ENCODE assay signal across 19 cellular contexts in genomic region chr10:4834896-4835405, GRCh38. TPM values are rescaled to one million over a fixed set of nuclear protein-coding genes. Genes with fewer than 3 reads are reported as not detected.
"Had no signal": no experiment of that assay in that cellular context is flagged by ENCODE, and none has a peak within 500 bp of the region (broad histone marks: within the 10 kb centered on the region; RNA-seq: fewer than 3 reads in every experiment).

No MANE protein-coding gene starts in this region.

- H3K9me3 Mint-ChIP-seq: activated T-helper 2 cell treated with anti-CD3 and anti-CD28 coated beads, Interferon-gamma antibody, Interleukin-2, Interleukin-4, amounts not matched to agents 10 μg/mL and 5 μg/mL and 100 μg/mL, durations not matched to agents 14 hours and 24 hours and 36 hours; naive B cell; stimulated activated memory B cell treated with anti-CD40 and anti-IgM and Interleukin-4, amounts not matched to agents 10 μg/mL and 1 μg/mL and 100 μg/mL, for 72 hours; type B pancreatic cell had no signal

- DNase-seq: activated CD4-positive, CD25-positive, alpha-beta regulatory T cell; activated CD8-positive, alpha-beta memory T cell treated with anti-CD3 and anti-CD28 coated beads, Interleukin-2, amount 10 ng/mL, durations not matched to agents 7 days and 5 days; cerebellar nuclear complex; cortex of kidney; heart left ventricle; mesenchymal stem cell; mucosa of descending colon; naive B cell; right lobe of liver; SJCRH30; small intestine; stimulated activated CD4-positive, alpha-beta T cell treated with anti-CD3 and anti-CD28 coated beads, Interleukin-4, amount 100 ng/mL, for 24 hours; testis had no signal

- ATAC-seq: esophagus mucosa; gastroesophageal sphincter; mucosa of descending colon; right lobe of liver; stimulated activated memory B cell treated with anti-CD40 and anti-IgM and Interleukin-4, amounts not matched to agents 10 μg/mL and 1 μg/mL and 100 μg/mL, for 72 hours had no signal

- H3K27ac Mint-ChIP-seq: naive B cell; stimulated activated memory B cell treated with anti-CD40 and anti-IgM and Interleukin-4, amounts not matched to agents 10 μg/mL and 1 μg/mL and 100 μg/mL, for 72 hours; type B pancreatic cell had no signal

- H3K36me3 Mint-ChIP-seq: activated CD8-positive, alpha-beta memory T cell treated with anti-CD3 and anti-CD28 coated beads, Interleukin-2, amount 10 ng/mL, durations not matched to agents 7 days and 5 days; naive B cell; stimulated activated memory B cell treated with anti-CD40 and anti-IgM and Interleukin-4, amounts not matched to agents 10 μg/mL and 1 μg/mL and 100 μg/mL, for 72 hours had no signal

- H3K27me3 ChIP-seq: ascending aorta, gastroesophageal sphincter, heart left ventricle, right lobe of liver, SJCRH30, testis had no signal

- H3K4me1 Mint-ChIP-seq: stimulated activated memory B cell treated with anti-CD40 and anti-IgM and Interleukin-4, amounts not matched to agents 10 μg/mL and 1 μg/mL and 100 μg/mL, for 72 hours had no signal

- H3K4me3 ChIP-seq: ascending aorta, gastroesophageal sphincter, heart left ventricle, mucosa of descending colon, right lobe of liver, SJCRH30, testis had no signal

- FAIRE-seq: small intestine had no signal

- H3K36me3 ChIP-seq: right lobe of liver, SJCRH30 had no signal

- H3K4me3 Mint-ChIP-seq: activated CD8-positive, alpha-beta memory T cell treated with anti-CD3 and anti-CD28 coated beads, Interleukin-2, amount 10 ng/mL, durations not matched to agents 7 days and 5 days; naive B cell; stimulated activated memory B cell treated with anti-CD40 and anti-IgM and Interleukin-4, amounts not matched to agents 10 μg/mL and 1 μg/mL and 100 μg/mL, for 72 hours; type B pancreatic cell had no signal

RNA-seq across cellular contexts. Expression of gene AKR1E2, which starts 8.9 kb away (rescaled TPM):
- total RNA-seq: SJCRH30 had no signal
